In genomic region chrX:39367429-39367828, GRCh38 we compare ENCODE assay signal across 28 cellular contexts.
"Had no signal": no experiment of that assay in that cellular context is flagged by ENCODE, and none has a peak within 500 bp of the region (broad histone marks: within the 10 kb centered on the region; RNA-seq: fewer than 3 reads in every experiment).

No MANE protein-coding gene starts in this region.

- FAIRE-seq: bronchial epithelial cell, TTC549 had no signal

- H3K4me3 Mint-ChIP-seq: activated B cell treated with CpG ODN at 0.5 μM for 24 hours; activated CD4-positive, alpha-beta memory T cell treated with anti-CD3 and anti-CD28 coated beads for 36 hours; activated CD4-positive, alpha-beta T cell treated with anti-CD3 and anti-CD28 coated beads, Interleukin-2, amount 10 ng/mL, durations not matched to agents 7 days and 5 days; activated naive CD8-positive, alpha-beta T cell treated with anti-CD3 and anti-CD28 coated beads, Interleukin-2, amount 50 U/mL, for 24 hours; activated T-cell treated with anti-CD3 and anti-CD28 coated beads, Interleukin-2, amount 50 U/mL, for 4 hours; T-cell had no signal

- H3K36me3 ChIP-seq: ascending aorta had no signal

- H3K4me1 Mint-ChIP-seq: activated CD4-positive, alpha-beta T cell treated with anti-CD3 and anti-CD28 coated beads, Interleukin-2, amount 10 ng/mL, durations not matched to agents 7 days and 5 days had no signal

- DNase-seq: activated B cell treated with CpG ODN at 0.5 μM for 24 hours; activated CD4-positive, alpha-beta memory T cell treated with anti-CD3 and anti-CD28 coated beads for 36 hours; activated CD4-positive, alpha-beta T cell treated with anti-CD3 and anti-CD28 coated beads, Interleukin-2, amount 10 ng/mL, durations not matched to agents 7 days and 5 days; activated CD8-positive, alpha-beta memory T cell treated with anti-CD3 and anti-CD28 coated beads for 24 hours; activated effector memory CD4-positive, alpha-beta T cell treated with anti-CD3 and anti-CD28 coated beads, Interleukin-2, amount 50 U/mL, for 16 hours; activated naive CD4-positive, alpha-beta T cell treated with Interleukin-2 at 50 U/mL for 16 hours; activated naive CD8-positive, alpha-beta T cell treated with anti-CD3 and anti-CD28 coated beads, Interleukin-2, amount 50 U/mL, for 24 hours; activated T-cell treated with anti-CD3 and anti-CD28 coated beads, Interleukin-2, amount 50 U/mL, for 4 hours; amniotic stem cell; body of pancreas; KG1; NCI-H1048; NCI-H146; NCI-H187 treated with DMSO at 0.1 percent for 48 hours; NCI-H2081 treated with DMSO at 0.1 percent for 48 hours; NCI-H446; NCI-H526; NCI-H82; RPMI8226; T-cell; T-helper 2 cell; T1000 had no signal

- H3K27ac Mint-ChIP-seq: activated B cell treated with CpG ODN at 0.5 μM for 24 hours; activated CD4-positive, alpha-beta memory T cell treated with anti-CD3 and anti-CD28 coated beads for 36 hours; activated CD4-positive, alpha-beta T cell treated with anti-CD3 and anti-CD28 coated beads, Interleukin-2, amount 10 ng/mL, durations not matched to agents 7 days and 5 days; activated naive CD4-positive, alpha-beta T cell treated with anti-CD3 and anti-CD28 coated beads, Interleukin-2, amount 50 U/mL, for 72 hours; activated naive CD8-positive, alpha-beta T cell treated with anti-CD3 and anti-CD28 coated beads, Interleukin-2, amount 50 U/mL, for 24 hours; T-cell had no signal

- H3K4me3 ChIP-seq: ascending aorta, body of pancreas, SK-N-MC had no signal

- H3K27ac ChIP-seq: ascending aorta, body of pancreas, SK-N-MC had no signal

- H3K27me3 Mint-ChIP-seq: activated CD4-positive, alpha-beta memory T cell treated with anti-CD3 and anti-CD28 coated beads for 36 hours; activated CD4-positive, alpha-beta T cell treated with anti-CD3 and anti-CD28 coated beads, Interleukin-2, amount 10 ng/mL, durations not matched to agents 7 days and 5 days; activated naive CD8-positive, alpha-beta T cell treated with anti-CD3 and anti-CD28 coated beads, Interleukin-2, amount 50 U/mL, for 24 hours had no signal

- H3K36me3 Mint-ChIP-seq: activated CD4-positive, alpha-beta memory T cell treated with anti-CD3 and anti-CD28 coated beads for 36 hours; activated naive CD4-positive, alpha-beta T cell treated with anti-CD3 and anti-CD28 coated beads, Interleukin-2, amount 50 U/mL, for 72 hours; T-cell had no signal

- H3K9me3 ChIP-seq: ascending aorta, body of pancreas had no signal

- H3K27me3 ChIP-seq: ascending aorta, body of pancreas had no signal

- H3K9me3 Mint-ChIP-seq: activated B cell treated with CpG ODN at 0.5 μM for 24 hours; activated CD4-positive, alpha-beta memory T cell treated with anti-CD3 and anti-CD28 coated beads for 36 hours; activated naive CD8-positive, alpha-beta T cell treated with anti-CD3 and anti-CD28 coated beads, Interleukin-2, amount 50 U/mL, for 24 hours; activated T-cell treated with anti-CD3 and anti-CD28 coated beads, Interleukin-2, amount 50 U/mL, for 4 hours; T-cell had no signal

- H3K4me1 ChIP-seq: ascending aorta, body of pancreas had no signal

- ATAC-seq: activated naive CD4-positive, alpha-beta T cell treated with anti-CD3 and anti-CD28 coated beads, Interleukin-2, amount 50 U/mL, for 72 hours; activated naive CD8-positive, alpha-beta T cell treated with anti-CD3 and anti-CD28 coated beads, Interleukin-2, amount 50 U/mL, for 24 hours; activated T-cell treated with anti-CD3 and anti-CD28 coated beads, Interleukin-2, amount 50 U/mL, for 4 hours; body of pancreas; Right ventricle myocardium inferior; T-cell had no signal
